1 cellular context compared by ENCODE assay signal in the genomic region with DNA sequence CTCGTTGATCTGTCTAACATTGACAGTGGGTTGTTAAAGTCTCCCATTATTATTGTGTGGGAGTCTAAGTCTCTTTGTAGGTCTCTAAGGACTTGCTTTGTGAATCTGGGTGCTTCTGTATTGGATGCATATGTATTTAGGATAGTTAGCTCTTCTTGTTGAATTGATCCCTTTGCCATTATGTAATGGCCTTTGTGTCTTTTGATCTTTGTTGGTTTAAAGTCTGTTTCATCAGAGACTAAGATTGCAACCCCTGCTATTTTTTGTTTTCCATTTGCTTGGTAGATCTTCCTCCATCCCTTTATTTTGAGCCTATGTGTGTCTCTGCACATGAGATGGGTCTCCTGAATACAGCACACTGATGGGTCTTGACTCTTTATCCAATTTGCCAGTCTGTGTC.
TF ChIP-seq lines count a peak whose summit lies in the region.
"Not testable (repeated sequence)": the region's sequence is repeated elsewhere in the genome, so short reads cannot be mapped to it uniquely, and the experiment has no call there.

No MANE protein-coding gene starts in this region.

TF ChIP-seq in HepG2, 621 proteins besides CTCF, POLR2A, EP300 and RAD21 (continued from another document):
- not testable (repeated sequence) for TF ChIP-seq SOX6, FOXP1, NR2F6, SOX13 (IDR thresholded peaks at IDR 0.05)
- TF ChIP-seq SOX6 (CRISPR knock-in tag; IDR thresholded peaks at IDR 0.05) (peak; percentile 77), BCL6 (CRISPR knock-in tag; IDR thresholded peaks at IDR 0.05) (peak; percentile 38; the same call in 1 of the 2 replicates), CEBPG (CRISPR knock-in tag; IDR thresholded peaks at IDR 0.05) (peak; percentile 53), FOXP1 (CRISPR knock-in tag; IDR thresholded peaks at IDR 0.05) (peak; percentile 42; the same call in 1 of the 2 replicates), FOXA3 (CRISPR knock-in tag; IDR thresholded peaks at IDR 0.05) (peak; percentile 71), NR2F6 (CRISPR knock-in tag; IDR thresholded peaks at IDR 0.05) (0 out of 2 replicates have a peak, but pooled peaks have one; percentile 17), TCF7 (IDR thresholded peaks at IDR 0.05; ENCODE audit: low read depth) (peak; percentile 51; the same call in 1 of the 2 replicates), ISL2 (CRISPR knock-in tag; IDR thresholded peaks at IDR 0.05) (peak; percentile 43; the same call in 1 of the 2 replicates), HDAC2 (CRISPR knock-in tag; IDR thresholded peaks at IDR 0.05) (0 out of 2 replicates have a peak, but pooled peaks have one; percentile 18), FOXJ3 (CRISPR knock-in tag; IDR thresholded peaks at IDR 0.05; ENCODE audit: borderline replicate concordance) (0 out of 2 replicates have a peak, but pooled peaks have one; percentile 29), HNF4A (CRISPR knock-in tag; IDR thresholded peaks at IDR 0.05) (peak; percentile 32; the same call in 1 of the 2 replicates), MED1 (CRISPR knock-in tag; IDR thresholded peaks at IDR 0.05) (peak; percentile 39; the same call in 1 of the 2 replicates), HMG20A (CRISPR knock-in tag; IDR thresholded peaks at IDR 0.05; ENCODE audit: borderline replicate concordance) (peak; percentile 17; the same call in 1 of the 2 replicates), SIX1 (CRISPR knock-in tag; IDR thresholded peaks at IDR 0.05; ENCODE audit: borderline replicate concordance) (peak; percentile 21; the same call in 1 of the 2 replicates), ONECUT2 (CRISPR knock-in tag; IDR thresholded peaks at IDR 0.05) (peak; percentile 21; the same call in 1 of the 2 replicates), SOX13 (CRISPR knock-in tag; conservative IDR thresholded peaks at IDR 0.05 in 1 of 2, IDR thresholded peaks at IDR 0.05 in 1 of 2) (peak in 1 of 2 experiments; percentile 75; a peak in 2 of 4 replicates)
- TF ChIP-seq, protein P1, sequence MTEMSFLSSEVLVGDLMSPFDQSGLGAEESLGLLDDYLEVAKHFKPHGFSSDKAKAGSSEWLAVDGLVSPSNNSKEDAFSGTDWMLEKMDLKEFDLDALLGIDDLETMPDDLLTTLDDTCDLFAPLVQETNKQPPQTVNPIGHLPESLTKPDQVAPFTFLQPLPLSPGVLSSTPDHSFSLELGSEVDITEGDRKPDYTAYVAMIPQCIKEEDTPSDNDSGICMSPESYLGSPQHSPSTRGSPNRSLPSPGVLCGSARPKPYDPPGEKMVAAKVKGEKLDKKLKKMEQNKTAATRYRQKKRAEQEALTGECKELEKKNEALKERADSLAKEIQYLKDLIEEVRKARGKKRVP (CRISPR knock-in tag; IDR thresholded peaks at IDR 0.05): peak in 1 of 2 experiments; percentile 50; a peak in 1 of 4 replicates
- TF ChIP-seq, protein P2, sequence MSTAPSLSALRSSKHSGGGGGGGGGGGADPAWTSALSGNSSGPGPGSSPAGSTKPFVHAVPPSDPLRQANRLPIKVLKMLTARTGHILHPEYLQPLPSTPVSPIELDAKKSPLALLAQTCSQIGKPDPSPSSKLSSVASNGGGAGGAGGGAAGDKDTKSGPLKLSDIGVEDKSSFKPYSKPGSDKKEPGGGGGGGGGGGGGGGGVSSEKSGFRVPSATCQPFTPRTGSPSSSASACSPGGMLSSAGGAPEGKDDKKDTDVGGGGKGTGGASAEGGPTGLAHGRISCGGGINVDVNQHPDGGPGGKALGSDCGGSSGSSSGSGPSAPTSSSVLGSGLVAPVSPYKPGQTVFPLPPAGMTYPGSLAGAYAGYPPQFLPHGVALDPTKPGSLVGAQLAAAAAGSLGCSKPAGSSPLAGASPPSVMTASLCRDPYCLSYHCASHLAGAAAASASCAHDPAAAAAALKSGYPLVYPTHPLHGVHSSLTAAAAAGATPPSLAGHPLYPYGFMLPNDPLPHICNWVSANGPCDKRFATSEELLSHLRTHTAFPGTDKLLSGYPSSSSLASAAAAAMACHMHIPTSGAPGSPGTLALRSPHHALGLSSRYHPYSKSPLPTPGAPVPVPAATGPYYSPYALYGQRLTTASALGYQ (CRISPR knock-in tag; IDR thresholded peaks at IDR 0.05): 0 out of 2 replicates have a peak, but pooled peaks have one; percentile 30
- TF ChIP-seq, protein P3, sequence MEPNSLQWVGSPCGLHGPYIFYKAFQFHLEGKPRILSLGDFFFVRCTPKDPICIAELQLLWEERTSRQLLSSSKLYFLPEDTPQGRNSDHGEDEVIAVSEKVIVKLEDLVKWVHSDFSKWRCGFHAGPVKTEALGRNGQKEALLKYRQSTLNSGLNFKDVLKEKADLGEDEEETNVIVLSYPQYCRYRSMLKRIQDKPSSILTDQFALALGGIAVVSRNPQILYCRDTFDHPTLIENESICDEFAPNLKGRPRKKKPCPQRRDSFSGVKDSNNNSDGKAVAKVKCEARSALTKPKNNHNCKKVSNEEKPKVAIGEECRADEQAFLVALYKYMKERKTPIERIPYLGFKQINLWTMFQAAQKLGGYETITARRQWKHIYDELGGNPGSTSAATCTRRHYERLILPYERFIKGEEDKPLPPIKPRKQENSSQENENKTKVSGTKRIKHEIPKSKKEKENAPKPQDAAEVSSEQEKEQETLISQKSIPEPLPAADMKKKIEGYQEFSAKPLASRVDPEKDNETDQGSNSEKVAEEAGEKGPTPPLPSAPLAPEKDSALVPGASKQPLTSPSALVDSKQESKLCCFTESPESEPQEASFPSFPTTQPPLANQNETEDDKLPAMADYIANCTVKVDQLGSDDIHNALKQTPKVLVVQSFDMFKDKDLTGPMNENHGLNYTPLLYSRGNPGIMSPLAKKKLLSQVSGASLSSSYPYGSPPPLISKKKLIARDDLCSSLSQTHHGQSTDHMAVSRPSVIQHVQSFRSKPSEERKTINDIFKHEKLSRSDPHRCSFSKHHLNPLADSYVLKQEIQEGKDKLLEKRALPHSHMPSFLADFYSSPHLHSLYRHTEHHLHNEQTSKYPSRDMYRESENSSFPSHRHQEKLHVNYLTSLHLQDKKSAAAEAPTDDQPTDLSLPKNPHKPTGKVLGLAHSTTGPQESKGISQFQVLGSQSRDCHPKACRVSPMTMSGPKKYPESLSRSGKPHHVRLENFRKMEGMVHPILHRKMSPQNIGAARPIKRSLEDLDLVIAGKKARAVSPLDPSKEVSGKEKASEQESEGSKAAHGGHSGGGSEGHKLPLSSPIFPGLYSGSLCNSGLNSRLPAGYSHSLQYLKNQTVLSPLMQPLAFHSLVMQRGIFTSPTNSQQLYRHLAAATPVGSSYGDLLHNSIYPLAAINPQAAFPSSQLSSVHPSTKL (CRISPR knock-in tag; IDR thresholded peaks at IDR 0.05): peak; percentile 68
- TF ChIP-seq, protein P4, sequence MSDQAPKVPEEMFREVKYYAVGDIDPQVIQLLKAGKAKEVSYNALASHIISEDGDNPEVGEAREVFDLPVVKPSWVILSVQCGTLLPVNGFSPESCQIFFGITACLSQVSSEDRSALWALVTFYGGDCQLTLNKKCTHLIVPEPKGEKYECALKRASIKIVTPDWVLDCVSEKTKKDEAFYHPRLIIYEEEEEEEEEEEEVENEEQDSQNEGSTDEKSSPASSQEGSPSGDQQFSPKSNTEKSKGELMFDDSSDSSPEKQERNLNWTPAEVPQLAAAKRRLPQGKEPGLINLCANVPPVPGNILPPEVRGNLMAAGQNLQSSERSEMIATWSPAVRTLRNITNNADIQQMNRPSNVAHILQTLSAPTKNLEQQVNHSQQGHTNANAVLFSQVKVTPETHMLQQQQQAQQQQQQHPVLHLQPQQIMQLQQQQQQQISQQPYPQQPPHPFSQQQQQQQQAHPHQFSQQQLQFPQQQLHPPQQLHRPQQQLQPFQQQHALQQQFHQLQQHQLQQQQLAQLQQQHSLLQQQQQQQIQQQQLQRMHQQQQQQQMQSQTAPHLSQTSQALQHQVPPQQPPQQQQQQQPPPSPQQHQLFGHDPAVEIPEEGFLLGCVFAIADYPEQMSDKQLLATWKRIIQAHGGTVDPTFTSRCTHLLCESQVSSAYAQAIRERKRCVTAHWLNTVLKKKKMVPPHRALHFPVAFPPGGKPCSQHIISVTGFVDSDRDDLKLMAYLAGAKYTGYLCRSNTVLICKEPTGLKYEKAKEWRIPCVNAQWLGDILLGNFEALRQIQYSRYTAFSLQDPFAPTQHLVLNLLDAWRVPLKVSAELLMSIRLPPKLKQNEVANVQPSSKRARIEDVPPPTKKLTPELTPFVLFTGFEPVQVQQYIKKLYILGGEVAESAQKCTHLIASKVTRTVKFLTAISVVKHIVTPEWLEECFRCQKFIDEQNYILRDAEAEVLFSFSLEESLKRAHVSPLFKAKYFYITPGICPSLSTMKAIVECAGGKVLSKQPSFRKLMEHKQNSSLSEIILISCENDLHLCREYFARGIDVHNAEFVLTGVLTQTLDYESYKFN (CRISPR knock-in tag; conservative IDR thresholded peaks at IDR 0.05): peak; percentile 49
- TF ChIP-seq, protein P5, sequence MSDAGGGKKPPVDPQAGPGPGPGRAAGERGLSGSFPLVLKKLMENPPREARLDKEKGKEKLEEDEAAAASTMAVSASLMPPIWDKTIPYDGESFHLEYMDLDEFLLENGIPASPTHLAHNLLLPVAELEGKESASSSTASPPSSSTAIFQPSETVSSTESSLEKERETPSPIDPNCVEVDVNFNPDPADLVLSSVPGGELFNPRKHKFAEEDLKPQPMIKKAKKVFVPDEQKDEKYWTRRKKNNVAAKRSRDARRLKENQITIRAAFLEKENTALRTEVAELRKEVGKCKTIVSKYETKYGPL (CRISPR knock-in tag; IDR thresholded peaks at IDR 0.05): 0 out of 2 replicates have a peak, but pooled peaks have one; percentile 43
